ENCODE assay signal across 23 cellular contexts in genomic region chr2:78476619-78477229, GRCh38.
"Had no signal": no experiment of that assay in that cellular context is flagged by ENCODE, and none has a peak within 500 bp of the region (broad histone marks: within the 10 kb centered on the region; RNA-seq: fewer than 3 reads in every experiment).

No MANE protein-coding gene starts in this region.

- ATAC-seq: effector memory CD8-positive, alpha-beta T cell; heart left ventricle; left cardiac atrium; left lung; naive thymus-derived CD4-positive, alpha-beta T cell; stimulated activated effector memory CD8-positive, alpha-beta T cell treated with anti-CD3 and anti-CD28 coated beads, Interleukin-12 subunit alpha, Interleukin-12 subunit beta, amount 100 ng/mL, for 72 hours had no signal

- H3K4me1 ChIP-seq: heart left ventricle, left lung, neural progenitor cell, parathyroid adenoma, prostate gland, right atrium auricular region, sigmoid colon, stomach, thyroid gland had no signal

- FAIRE-seq: frontal cortex, islet of Langerhans had no signal

- H3K27ac ChIP-seq: heart left ventricle, hepatocyte, left lung, neural progenitor cell, parathyroid adenoma, prostate gland, right atrium auricular region, sigmoid colon, stomach, thyroid gland had no signal

- H3K4me3 ChIP-seq: heart left ventricle, hepatocyte, left lung, neural progenitor cell, prostate gland, right atrium auricular region, sigmoid colon, stomach, thyroid gland had no signal

- H3K9me3 ChIP-seq: left lung, prostate gland, right atrium auricular region, sigmoid colon, thyroid gland had no signal

- H2AFZ ChIP-seq: hepatocyte, parathyroid adenoma had no signal

- H3K27me3 ChIP-seq: heart left ventricle, hepatocyte, left lung, neural progenitor cell, right atrium auricular region, sigmoid colon, stomach, thyroid gland had no signal

- H3K9ac ChIP-seq: neural progenitor cell, parathyroid adenoma had no signal

- DNase-seq: cortex of kidney; effector memory CD8-positive, alpha-beta T cell; heart left ventricle; left cardiac atrium; left lung; mesenchymal stem cell; midbrain; naive thymus-derived CD4-positive, alpha-beta T cell; sigmoid colon; stimulated activated CD4-positive, alpha-beta T cell treated with anti-CD3 and anti-CD28 coated beads, Interleukin-2, amount 100 ng/mL, for 24 hours; stimulated activated CD4-positive, alpha-beta T cell treated with anti-CD3 and anti-CD28 coated beads, Interleukin-4, amount 100 ng/mL, for 24 hours; stimulated activated naive CD4-positive, alpha-beta T cell treated with Interleukin-2 at 50 U/mL for 16 hours; stomach; thyroid gland; trophoblast cell had no signal

- H3K79me2 ChIP-seq: hepatocyte, parathyroid adenoma had no signal

- H3K4me2 ChIP-seq: hepatocyte, neural progenitor cell had no signal

- H3K36me3 ChIP-seq: heart left ventricle, left lung, neural progenitor cell, prostate gland, right atrium auricular region, sigmoid colon, stomach, thyroid gland had no signal
